ENCODE assay signal across 1 cellular context in the genomic region with DNA sequence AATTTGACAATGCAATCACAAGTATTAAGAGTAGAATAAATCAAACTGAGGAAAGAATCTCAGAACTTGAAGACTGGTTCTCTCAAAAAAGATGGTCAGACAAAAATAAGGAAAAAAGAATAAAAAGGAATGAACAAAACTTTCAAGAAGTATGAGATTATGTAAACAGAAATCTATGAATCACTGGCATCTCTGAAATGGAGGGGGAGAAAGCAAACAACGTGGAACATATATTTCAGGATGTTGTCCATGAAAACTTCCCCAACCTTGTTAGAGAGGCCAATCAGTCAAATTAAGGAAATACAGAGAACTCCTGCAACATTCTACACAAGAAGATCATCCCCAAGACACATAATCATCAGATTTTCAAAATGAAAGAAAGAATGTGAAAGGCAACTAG.
TF ChIP-seq lines count a peak whose summit lies in the region.

No MANE protein-coding gene starts in this region.

TF ChIP-seq in IMR-90, 13 proteins besides CTCF, POLR2A, EP300 and RAD21 (continued from another document):
- no peak for TF ChIP-seq MXI1 (IDR thresholded peaks at IDR 0.05; ENCODE audit: borderline replicate concordance, low read depth, low read length)
- no peak for TF ChIP-seq CHD1 (IDR thresholded peaks at IDR 0.05; ENCODE audit: low read depth, low read length)
- no peak for TF ChIP-seq CEBPB (IDR thresholded peaks at IDR 0.05; ENCODE audit: low read depth, low read length)
